ENCODE assay signal across 26 cellular contexts in genomic region chr15:96358795-96359190, GRCh38. TPM values are rescaled to one million over a fixed set of nuclear protein-coding genes. Genes with fewer than 3 reads are reported as not detected.
DNase-seq lines count a peak whose midpoint lies in the region; ATAC-seq and TF ChIP-seq lines count a peak whose summit lies in the region.
"Had no signal": no experiment of that assay in that cellular context is flagged by ENCODE, and none has a peak within 500 bp of the region (broad histone marks: within the 10 kb centered on the region; RNA-seq: fewer than 3 reads in every experiment).

No MANE protein-coding gene starts in this region.

- no peak overlapping the region for H3K27ac Mint-ChIP-seq in naive thymus-derived CD8-positive, alpha-beta T cell
- H3K27ac Mint-ChIP-seq in stimulated activated effector memory CD8-positive, alpha-beta T cell treated with anti-CD3 and anti-CD28 coated beads, Interleukin-12 subunit alpha, Interleukin-12 subunit beta, amount 100 ng/mL, for 72 hours, result no peak overlapping the region

- intact Hi-C loops in right cardiac atrium (cut with DNase I), result loop anchor here (2.0 to 10.0 kb wide), 4 partner anchors 219 to 876 kb away; no protein-coding TSS in a partner anchor
- intact Hi-C loops in heart left ventricle (cut with DNase I), result loop anchor here (5.0 to 10.0 kb wide), 14 partner anchors 224 to 1686 kb away; no protein-coding TSS in a partner anchor

- H3K4me3 Mint-ChIP-seq in naive thymus-derived CD8-positive, alpha-beta T cell, result peak overlapping the region in 8 of 10 donors; percentile 19 to 98 (median 89)
- no peak overlapping the region for H3K4me3 Mint-ChIP-seq in stimulated activated effector memory CD8-positive, alpha-beta T cell treated with anti-CD3 and anti-CD28 coated beads, Interleukin-12 subunit alpha, Interleukin-12 subunit beta, amount 100 ng/mL, for 72 hours

- peaks cover 0 to 12% (median 8%) of the 10 kb centered on the region in 3 donors for H3K36me3 Mint-ChIP-seq in naive thymus-derived CD8-positive, alpha-beta T cell
- no peaks in the 10 kb centered on the region for H3K36me3 Mint-ChIP-seq in stimulated activated effector memory CD8-positive, alpha-beta T cell treated with anti-CD3 and anti-CD28 coated beads, Interleukin-12 subunit alpha, Interleukin-12 subunit beta, amount 100 ng/mL, for 72 hours

- H3K27me3 Mint-ChIP-seq in naive thymus-derived CD8-positive, alpha-beta T cell, result peaks cover 36 to 58% (median 49%) of the 10 kb centered on the region in 5 donors

- peaks cover 0 to 27% (median 1%) of the 10 kb centered on the region in 9 donors for H3K9me3 Mint-ChIP-seq in naive thymus-derived CD8-positive, alpha-beta T cell
- H3K9me3 Mint-ChIP-seq in stimulated activated effector memory CD8-positive, alpha-beta T cell treated with anti-CD3 and anti-CD28 coated beads, Interleukin-12 subunit alpha, Interleukin-12 subunit beta, amount 100 ng/mL, for 72 hours, result no peaks in the 10 kb centered on the region

- ATAC-seq in right cardiac atrium (no peak), heart left ventricle (no peak)
- peak in 1 of 2 donors; percentile 34 for ATAC-seq in naive thymus-derived CD8-positive, alpha-beta T cell
- no peak for ATAC-seq in stimulated activated effector memory CD8-positive, alpha-beta T cell treated with anti-CD3 and anti-CD28 coated beads, Interleukin-12 subunit alpha, Interleukin-12 subunit beta, amount 100 ng/mL, for 72 hours
- ATAC-seq: right lobe of liver had no signal

- no peak overlapping the region for H3K27ac ChIP-seq in right cardiac atrium (ENCODE audit: low read length)
- H3K27ac ChIP-seq in heart left ventricle, result peak overlapping the region in 3 of 12 donors; percentile 6 to 49 (median 37)
- no peak overlapping the region for H3K27ac ChIP-seq in ectodermal cell (ENCODE audit: insufficient read depth, low read depth, low read length, poor library complexity, severe bottlenecking)

- 82% methylated on average over 8 of the region's 8 CpGs for WGBS in right cardiac atrium
- 41 to 75% (median 49%) methylated on average over 7 to 8 of the region's 8 CpGs for WGBS in heart left ventricle, 4 donors
- WGBS in ectodermal cell, 2 experiments, result 8 to 10% methylated on average over 8 of the region's 8 CpGs

- H3K9me3 ChIP-seq in right cardiac atrium (ENCODE audit: control insufficient read depth, low read length) (no peaks in the 10 kb centered on the region), heart left ventricle (no peaks in the 10 kb centered on the region), ectodermal cell (ENCODE audit: control insufficient read depth, low read length) (no peaks in the 10 kb centered on the region)
- H3K9me3 ChIP-seq: ovary, right lobe of liver, testis had no signal

- TF ChIP-seq CTCF in heart left ventricle (IDR thresholded peaks at IDR 0.05), result no peak

- no peaks in the 10 kb centered on the region for H3K36me3 ChIP-seq in heart left ventricle
- H3K36me3 ChIP-seq in ectodermal cell (ENCODE audit: control insufficient read depth, insufficient read depth, low read length), result no peaks in the 10 kb centered on the region
- H3K36me3 ChIP-seq: ovary, right lobe of liver had no signal

- H3K4me1 Mint-ChIP-seq in naive thymus-derived CD8-positive, alpha-beta T cell, result peaks cover 17 to 29% (median 25%) of the 10 kb centered on the region in 4 donors
- H3K4me1 Mint-ChIP-seq in stimulated activated effector memory CD8-positive, alpha-beta T cell treated with anti-CD3 and anti-CD28 coated beads, Interleukin-12 subunit alpha, Interleukin-12 subunit beta, amount 100 ng/mL, for 72 hours, result peaks cover 20% of the 10 kb centered on the region

- DNase-seq in right cardiac atrium (peak in 2 of 3 donors; percentile 19 to 26), heart left ventricle (no peak), SK-N-DZ (ENCODE audit: low spot score) (no peak), NOMO-1 (lab: John Stamatoyannopoulos, UW; ENCODE audit: unreplicated experiment in 2 of 2) (no peak), NCI-H526 (lab: John Stamatoyannopoulos, UW) (no peak)
- DNase-seq in naive thymus-derived CD8-positive, alpha-beta T cell, result no peak
- DNase-seq in stimulated activated effector memory CD8-positive, alpha-beta T cell treated with anti-CD3 and anti-CD28 coated beads, Interleukin-12 subunit alpha, Interleukin-12 subunit beta, amount 100 ng/mL, for 72 hours (ENCODE audit: low spot score in 2 of 2), result no peak
- DNase-seq: activated CD4-positive, alpha-beta T cell treated with anti-CD3 and anti-CD28 coated beads for 4 hours; activated CD8-positive, alpha-beta memory T cell treated with anti-CD3 and anti-CD28 coated beads, Interleukin-2, amount 50 U/mL, for 4 hours; activated effector memory CD4-positive, alpha-beta T cell treated with anti-CD3 and anti-CD28 coated beads, Interleukin-2, amount 50 U/mL, for 16 hours; cerebellar nuclear complex; effector CD8-positive, alpha-beta T cell; HCEC 1CT; hippocampal formation; islet precursor cell; NCI-H187; NCI-H226; NCI-H82; ovary; right lobe of liver; SHP77 treated with DMSO at 0.1 percent for 48 hours; stimulated activated CD4-positive, alpha-beta T cell treated with anti-CD3 and anti-CD28 coated beads, Interleukin-15, amount 100 ng/mL, for 24 hours; T-helper 1 cell; testis had no signal

- TF ChIP-seq POLR2A in heart left ventricle (IDR thresholded peaks at IDR 0.05), result no peak

- H3K4me1 ChIP-seq in right cardiac atrium (ENCODE audit: control insufficient read depth, insufficient read depth, low read length) (no peaks in the 10 kb centered on the region), heart left ventricle (peaks cover 0 to 48% (median 26%) of the 10 kb centered on the region in 12 donors), ectodermal cell (ENCODE audit: control insufficient read depth, insufficient read depth, low read length) (peaks cover 63% of the 10 kb centered on the region)

- H3K4me3 ChIP-seq in right cardiac atrium (ENCODE audit: low read length) (no peak overlapping the region), heart left ventricle (no peak overlapping the region), ectodermal cell (ENCODE audit: insufficient read depth, low read depth, low read length) (peak overlapping the region; percentile 44)
- H3K4me3 ChIP-seq: lung, right lobe of liver had no signal

- POLR2A ChIA-PET in naive thymus-derived CD8-positive, alpha-beta T cell (lab: Charles Lee), result no interaction called here

- H3K27me3 ChIP-seq in right cardiac atrium (ENCODE audit: control insufficient read depth, insufficient read depth) (no peaks in the 10 kb centered on the region), heart left ventricle (peaks cover 6 to 96% (median 54%) of the 10 kb centered on the region in 9 donors), ectodermal cell (ENCODE audit: control insufficient read depth, insufficient read depth, low read length, poor library complexity, severe bottlenecking) (peaks cover 100% of the 10 kb centered on the region)
- H3K27me3 ChIP-seq: ovary, right lobe of liver, testis had no signal

RNA-seq across cellular contexts. Expression of gene NR2F2, which starts 28.3 kb away (rescaled TPM):
- total RNA-seq in right cardiac atrium, result 10 to 100 TPM; 44.3 to 68.6 (median 54.8) TPM
- 43.0 TPM for polyA plus RNA-seq in right cardiac atrium
- 10 to 100 TPM; 11.9 to 22.4 (median 16.5) TPM for total RNA-seq in heart left ventricle
- polyA plus RNA-seq in heart left ventricle, result 10 to 100 TPM; 11.8 to 16.1 TPM
- 101 TPM for polyA plus RNA-seq in ectodermal cell (2013, experiment 1 of 4)
- polyA plus RNA-seq in ectodermal cell (2013, experiment 2 of 4), result 117 TPM
- 80.0 TPM for polyA plus RNA-seq in ectodermal cell (2013, experiment 3 of 4)
- 97.4 TPM for polyA plus RNA-seq in ectodermal cell (2013, experiment 4 of 4)
- not detected for total RNA-seq in naive thymus-derived CD8-positive, alpha-beta T cell
- polyA plus RNA-seq in naive thymus-derived CD8-positive, alpha-beta T cell, result not detected
- polyA plus RNA-seq in SK-N-DZ (2014; cell fraction: cytosol; rRNA removed), result 2.2 and 3.2 TPM in 2 replicates
- polyA plus RNA-seq in SK-N-DZ (2014; cell fraction: nucleus; rRNA removed), result 1.5 and 3.6 TPM in 2 replicates

Comparison
In these comparisons a context has a peak if more than half of its experiments do, and no peak if none do; other contexts are left out.
1. DNase-seq: peak in right cardiac atrium (2 of 3); none in heart left ventricle (0 of 5), naive thymus-derived CD8-positive, alpha-beta T cell (0 of 10), stimulated activated effector memory CD8-positive, alpha-beta T cell treated with anti-CD3 and anti-CD28 coated beads, Interleukin-12 subunit alpha, Interleukin-12 subunit beta, amount 100 ng/mL, for 72 hours (0 of 2), SK-N-DZ (single experiment), NOMO-1 (0 of 2) and NCI-H526 (0 of 2).
2. RNA of gene NR2F2, which starts 28.3 kb away (total RNA-seq): 44.3 to 68.6 TPM in right cardiac atrium and 11.9 to 22.4 TPM in heart left ventricle; not detected in naive thymus-derived CD8-positive, alpha-beta T cell; every median in the first group is over 10 times any median in the second.